8 cellular contexts compared by ENCODE assay signal in the genomic region with DNA sequence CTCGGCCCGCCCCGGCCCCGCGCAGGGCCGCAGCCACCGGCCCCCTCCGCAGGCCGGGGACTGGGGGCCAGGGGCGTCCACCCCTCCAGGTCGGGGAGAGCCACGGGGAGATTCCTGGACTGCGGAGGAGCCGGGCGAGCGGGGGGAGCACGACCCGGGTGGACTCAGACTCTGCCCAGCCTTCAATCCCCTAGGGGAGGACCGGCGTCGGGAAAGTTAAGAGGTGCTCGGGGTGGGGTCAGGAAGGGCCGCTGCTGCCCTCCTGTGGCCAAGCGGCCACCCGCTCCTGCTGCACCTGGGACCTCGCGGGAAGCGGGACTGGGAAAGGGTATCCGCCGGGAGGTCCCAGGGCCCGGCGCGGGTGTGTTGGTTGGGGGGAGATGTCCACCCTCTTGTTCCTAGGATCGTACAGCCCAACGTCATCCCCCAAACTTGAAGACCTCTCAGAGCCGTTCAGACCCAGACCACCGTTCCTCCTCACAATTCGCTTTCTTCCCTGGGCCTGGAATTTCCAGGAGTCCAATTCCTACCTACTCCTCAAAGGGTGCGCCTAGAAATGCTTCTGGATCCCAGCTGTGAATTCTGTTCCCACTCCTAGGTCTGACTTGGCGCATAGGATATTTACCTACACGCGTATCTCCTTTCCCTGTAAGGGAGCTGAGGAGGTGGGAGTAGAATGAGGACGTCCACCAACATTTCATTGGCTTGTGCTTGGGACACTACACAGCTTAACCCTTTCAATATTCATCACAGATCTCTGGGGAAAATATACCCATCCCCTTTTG. TPM values are rescaled to one million over a fixed set of nuclear protein-coding genes. Genes with fewer than 3 reads are reported as not detected.
DNase-seq lines count a peak whose midpoint lies in the region; ATAC-seq, FAIRE-seq and TF ChIP-seq lines count a peak whose summit lies in the region.

No MANE protein-coding gene starts in this region.

- peak; percentile 84 for TF ChIP-seq CTCF in kidney (IDR thresholded peaks at IDR 0.05; ENCODE audit: borderline replicate concordance, extremely low read depth, insufficient read depth)
- TF ChIP-seq CTCF in spleen (IDR thresholded peaks at IDR 0.05 in 8 of 11, conservative IDR thresholded peaks at IDR 0.05 in 3 of 11) = peak; percentile 68 to 94 (median 91)

- H3K4me3 ChIP-seq in kidney (ENCODE audit: low read length in 2 of 2) = peak overlapping the region in 1 of 2 donors; percentile 60
- H3K4me3 ChIP-seq in spleen = peak overlapping the region; percentile 41 to 92 (median 72)

- 6 to 34% (median 13%) methylated on average over 12 to 43 of the region's 43 CpGs for WGBS in spleen, 5 donors

- H3K36me3 ChIP-seq in kidney (ENCODE audit: control insufficient read depth in 1 of 2, insufficient read depth in 2 of 2, low read length in 2 of 2) = peaks cover 1 to 10% of the 10 kb centered on the region in 2 donors
- peaks cover 0 to 18% (median 5%) of the 10 kb centered on the region in 6 donors for H3K36me3 ChIP-seq in spleen

- peak; percentile 48 to 54 for DNase-seq in AML-193 (lab: John Stamatoyannopoulos, UW)
- peak; percentile 74 for DNase-seq in NCI-H2196 treated with DMSO at 0.1 percent for 48 hours (lab: John Stamatoyannopoulos, UW; ENCODE audit: unreplicated experiment)
- peak; percentile 78 for DNase-seq in cerebellum (ENCODE audit: low spot score)
- peak; percentile 95 for DNase-seq in kidney
- peak; percentile 94 for DNase-seq in spleen

- intact Hi-C loops in kidney (cut with DNase I) (no loop called here), spleen (cut with DNase I; ENCODE audit: low total_unique reads) (loop anchor here (5.0 kb wide), 2 partner anchors 200 to 315 kb away; a partner anchor contains a TSS)

- H3K4me1 ChIP-seq in kidney (ENCODE audit: control insufficient read depth in 1 of 2, insufficient read depth in 1 of 2, low read depth in 1 of 2, low read length in 2 of 2) = peaks cover 20 to 32% of the 10 kb centered on the region in 2 donors
- peaks cover 31 to 56% (median 49%) of the 10 kb centered on the region in 6 donors for H3K4me1 ChIP-seq in spleen

- H3K27me3 ChIP-seq in spleen (replicated peaks in 1 of 7) = peaks cover 0 to 5% (median 0%) of the 10 kb centered on the region in 7 donors

- H3K27ac ChIP-seq in kidney (ENCODE audit: low read depth in 2 of 2, low read length in 2 of 2) = peak overlapping the region in 1 of 2 donors; percentile 77
- H3K27ac ChIP-seq in spleen = peak overlapping the region; percentile 76 to 97 (median 94)

- H3K9me3 ChIP-seq in kidney (ENCODE audit: control insufficient read depth in 1 of 2, low read length in 2 of 2) = no peaks in the 10 kb centered on the region
- no peaks in the 10 kb centered on the region for H3K9me3 ChIP-seq in spleen

- ATAC-seq in GM18873 (IDR thresholded peaks at IDR 0.05; ENCODE audit: low FRiP score, unreplicated experiment) (peak; percentile 53), HG03097 (IDR thresholded peaks at IDR 0.05; ENCODE audit: low FRiP score, unreplicated experiment) (peak; percentile 47)
- peak; percentile 70 to 75 for ATAC-seq in activated CD4-positive, CD25-positive, alpha-beta regulatory T cell treated with anti-CD3 and anti-CD28 coated beads, Interleukin-2, amount 50 U/mL, for 24 hours

- TF ChIP-seq POLR2A in spleen (IDR thresholded peaks at IDR 0.05) = no peak

- peak overlapping the region in 1 of 2 donors; percentile 62 for H3K9ac ChIP-seq in kidney (ENCODE audit: low read length in 2 of 2)

- FAIRE-seq in kidney (lab: Jason Lieb, UNC) = no peak

RNA-seq across cellular contexts. Expression of a gene that starts 0.5 kb away (rescaled TPM):
- total RNA-seq in cerebellum (31.7 TPM), kidney (270 TPM), spleen (100 to 1,000 TPM; 125 to 292 (median 210) TPM)
- polyA plus RNA-seq in kidney (ENCODE audit: insufficient read depth, low read depth, low replicate concordance) (501 TPM), spleen (100 to 1,000 TPM; 120 to 323 (median 153) TPM)

RNA-seq across cellular contexts. Expression of a gene that starts 7.7 kb away (rescaled TPM):
- total RNA-seq in cerebellum (1.00 TPM), kidney (2.0 TPM), spleen (1 to 10 TPM in 5 of 7 donors, under 1 TPM in 2; 0.51 to 1.8 (median 1.3) TPM)
- polyA plus RNA-seq in kidney (ENCODE audit: insufficient read depth, low read depth, low replicate concordance) (3.4 TPM), spleen (1 to 10 TPM; 1.3 to 1.9 (median 1.5) TPM)

RNA-seq across cellular contexts. Expression of a gene that starts 33.0 kb away (rescaled TPM):
- total RNA-seq in cerebellum = 12.2 TPM
- 62.5 TPM for total RNA-seq in kidney
- polyA plus RNA-seq in kidney (ENCODE audit: insufficient read depth, low read depth, low replicate concordance) = 60.6 TPM
- total RNA-seq in spleen = 10 to 100 TPM; 45.5 to 92.3 (median 60.2) TPM
- polyA plus RNA-seq in spleen = 10 to 100 TPM; 23.5 to 62.5 (median 50.8) TPM
